8 cellular contexts compared by ENCODE assay signal in genomic region chr14:35879654-35880249, GRCh38. TPM values are rescaled to one million over a fixed set of nuclear protein-coding genes. Genes with fewer than 3 reads are reported as not detected.
DNase-seq lines count a peak whose midpoint lies in the region; ATAC-seq and TF ChIP-seq lines count a peak whose summit lies in the region.

No MANE protein-coding gene starts in this region.

- H3K27ac ChIP-seq in sigmoid colon = no peak overlapping the region

- no peaks in the 10 kb centered on the region for H3K36me3 ChIP-seq in sigmoid colon

- DNase-seq in AG08395 (ENCODE audit: low spot score) (peak; percentile 12), NCI-H524 treated with DMSO at 0.1 percent for 48 hours (lab: John Stamatoyannopoulos, UW) (peak; percentile 65), erythroblast (lab: John Stamatoyannopoulos, UW) (peak; percentile 2 to 17), head of caudate nucleus (no peak), NCI-H226 (no peak), sigmoid colon (no peak)

- WGBS in sigmoid colon, 2 donors = 75 to 86% methylated on average over 1 of the region's 1 CpG

- H3K27me3 ChIP-seq in sigmoid colon = no peaks in the 10 kb centered on the region

- no peak for TF ChIP-seq EP300 in sigmoid colon (IDR thresholded peaks at IDR 0.05)

- TF ChIP-seq POLR2A in erythroblast (IDR thresholded peaks at IDR 0.05; ENCODE audit: low read length) (no peak), sigmoid colon (IDR thresholded peaks at IDR 0.05) (no peak)

- no peaks in the 10 kb centered on the region for H3K9me3 ChIP-seq in sigmoid colon

- ATAC-seq in GM18517 (IDR thresholded peaks at IDR 0.05; ENCODE audit: unreplicated experiment) = peak; percentile 55
- no peak for ATAC-seq in GM18498 (IDR thresholded peaks at IDR 0.05; ENCODE audit: unreplicated experiment)

- H3K4me1 ChIP-seq in sigmoid colon = peaks cover 0 to 14% (median 11%) of the 10 kb centered on the region in 4 donors

- no peak overlapping the region for H3K4me3 ChIP-seq in sigmoid colon

- intact Hi-C loops in head of caudate nucleus (cut with DNase I) = loop anchor here (10.0 kb wide), 1 partner anchor 495 kb away; no protein-coding TSS in a partner anchor
- intact Hi-C loops in sigmoid colon (cut with DNase I) = no loop called here

- peak in 1 of 4 experiments; percentile 40 for TF ChIP-seq CTCF in sigmoid colon (IDR thresholded peaks at IDR 0.05)

RNA-seq across cellular contexts. Expression of gene BRMS1L, which starts 53.6 kb away (rescaled TPM):
- 10 to 100 TPM in 2 of 4 donors, 1 to 10 TPM in 2; 5.8 to 10.5 (median 9.7) TPM for total RNA-seq in sigmoid colon
- 1 to 10 TPM; 4.2 to 4.6 (median 4.4) TPM for polyA plus RNA-seq in sigmoid colon

Comparison
In these comparisons a context has a peak if more than half of its experiments do, and no peak if none do; other contexts are left out.
1. DNase-seq: peak in AG08395 (single experiment), NCI-H524 treated with DMSO at 0.1 percent for 48 hours (single experiment) and erythroblast (2 of 2); none in head of caudate nucleus (0 of 42), NCI-H226 (single experiment) and sigmoid colon (single experiment).